ENCODE assay signal across 17 cellular contexts in genomic region chr1:66679140-66679539, GRCh38.
DNase-seq lines count a peak whose midpoint lies in the region; ATAC-seq and TF ChIP-seq lines count a peak whose summit lies in the region.
"Had no signal": no experiment of that assay in that cellular context is flagged by ENCODE, and none has a peak within 500 bp of the region (broad histone marks: within the 10 kb centered on the region; RNA-seq: fewer than 3 reads in every experiment).

No MANE protein-coding gene starts in this region.

- no peaks in the 10 kb centered on the region for H4K20me1 ChIP-seq in osteoblast (ENCODE audit: insufficient read depth, low read length)

- no peak overlapping the region for H2AFZ ChIP-seq in osteoblast (ENCODE audit: low read length)

- H3K9me3 ChIP-seq in heart right ventricle (no peaks in the 10 kb centered on the region), right atrium auricular region (no peaks in the 10 kb centered on the region), osteoblast (ENCODE audit: low read depth, low read length) (no peaks in the 10 kb centered on the region), tibial artery (no peaks in the 10 kb centered on the region), esophagus muscularis mucosa (no peaks in the 10 kb centered on the region)
- H3K9me3 ChIP-seq: HAP-1 had no signal

- TF ChIP-seq POLR2A in esophagus muscularis mucosa (IDR thresholded peaks at IDR 0.05; ENCODE audit: low read depth) = no peak

- in situ Hi-C loops in brain microvascular endothelial cell (cut with HindIII; ENCODE audit: low pct_ligation_motif_present, low sequenced_read_pairs) = no loop called here

- DNase-seq in heart right ventricle = peak in 1 of 2 donors; percentile 11
- DNase-seq in right atrium auricular region (ENCODE audit: low spot score) = no peak
- peak; percentile 45 for DNase-seq in brain microvascular endothelial cell
- no peak for DNase-seq in osteoblast (ENCODE audit: insufficient read length, low spot score, missing footprints)
- no peak for DNase-seq in tibial artery
- no peak for DNase-seq in HUDEP-2 (lab: John Stamatoyannopoulos, UW; ENCODE audit: unreplicated experiment in 76 of 76)
- no peak for DNase-seq in esophagus muscularis mucosa (ENCODE audit: extremely low spot score)
- DNase-seq: 8988T; AML-193; CD4-positive, alpha-beta memory T cell; COR-L47; DND-41; GDM1 had no signal

- TF ChIP-seq EP300 in esophagus muscularis mucosa (IDR thresholded peaks at IDR 0.05) = no peak

- H3K4me2 ChIP-seq in osteoblast (ENCODE audit: insufficient read depth, low read length) = no peak overlapping the region

- no peak for TF ChIP-seq CTCF in heart right ventricle (IDR thresholded peaks at IDR 0.05)
- TF ChIP-seq CTCF in right atrium auricular region (IDR thresholded peaks at IDR 0.05) = no peak
- TF ChIP-seq CTCF in brain microvascular endothelial cell (IDR thresholded peaks at IDR 0.05; ENCODE audit: low read depth, low read length, missing control alignments) = no peak
- no peak for TF ChIP-seq CTCF in osteoblast (IDR thresholded peaks at IDR 0.05; ENCODE audit: extremely low read depth, low read depth, low read length)
- TF ChIP-seq CTCF in tibial artery (IDR thresholded peaks at IDR 0.05) = no peak
- no peak for TF ChIP-seq CTCF in esophagus muscularis mucosa (IDR thresholded peaks at IDR 0.05)

- H3K27me3 ChIP-seq in heart right ventricle = no peaks in the 10 kb centered on the region
- H3K27me3 ChIP-seq in right atrium auricular region = no peaks in the 10 kb centered on the region
- no peaks in the 10 kb centered on the region for H3K27me3 ChIP-seq in brain microvascular endothelial cell (replicated peaks)
- no peaks in the 10 kb centered on the region for H3K27me3 ChIP-seq in osteoblast (ENCODE audit: insufficient read depth, low read length)
- H3K27me3 ChIP-seq in tibial artery = no peaks in the 10 kb centered on the region
- no peaks in the 10 kb centered on the region for H3K27me3 ChIP-seq in esophagus muscularis mucosa

- H3K27ac ChIP-seq in heart right ventricle (peak overlapping the region in 6 of 10 donors; percentile 20 to 87 (median 78)), right atrium auricular region (no peak overlapping the region), brain microvascular endothelial cell (peak overlapping the region; percentile 96), osteoblast (ENCODE audit: low read depth, low read length) (peak overlapping the region; percentile 1), tibial artery (peak overlapping the region; percentile 73 to 75), esophagus muscularis mucosa (replicated peaks in 1 of 4) (no peak overlapping the region)
- H3K27ac ChIP-seq: C4-2B had no signal

- WGBS in heart right ventricle, 2 donors = 57 to 66% methylated on average over 5 of the region's 5 CpGs
- WGBS in esophagus muscularis mucosa = 75% methylated on average over 5 of the region's 5 CpGs

- H3K79me2 ChIP-seq in osteoblast (ENCODE audit: insufficient read depth, low read length) = no peaks in the 10 kb centered on the region

- intact Hi-C loops in heart right ventricle (cut with DNase I) (loop anchor here in 1 of 10 donors (10.0 kb wide), 1 partner anchor 144 kb away; the partner anchor contains the start of gene SGIP1), tibial artery (cut with DNase I; ENCODE audit: low total_unique reads) (loop anchor here (10.0 kb wide), 1 partner anchor 144 kb away; the partner anchor contains the start of gene SGIP1), esophagus muscularis mucosa (cut with DNase I) (no loop called here)

- peak in 3 of 8 donors; percentile 41 to 78 (median 54) for ATAC-seq in heart right ventricle
- ATAC-seq in GM21390 (IDR thresholded peaks at IDR 0.05; ENCODE audit: unreplicated experiment) = no peak
- ATAC-seq: HepG2 had no signal

- H3K4me3 ChIP-seq in heart right ventricle (no peak overlapping the region), right atrium auricular region (no peak overlapping the region), brain microvascular endothelial cell (ENCODE audit: low read depth, low read length) (no peak overlapping the region), osteoblast (ENCODE audit: insufficient read depth, low read length) (no peak overlapping the region), tibial artery (no peak overlapping the region), esophagus muscularis mucosa (no peak overlapping the region)
- H3K4me3 ChIP-seq: HAP-1 had no signal

- H3K36me3 ChIP-seq in heart right ventricle = peaks cover 0 to 15% (median 0%) of the 10 kb centered on the region in 9 donors
- H3K36me3 ChIP-seq in right atrium auricular region = no peaks in the 10 kb centered on the region
- no peaks in the 10 kb centered on the region for H3K36me3 ChIP-seq in brain microvascular endothelial cell (replicated peaks)
- H3K36me3 ChIP-seq in osteoblast (ENCODE audit: insufficient read depth, low read length) = no peaks in the 10 kb centered on the region
- H3K36me3 ChIP-seq in tibial artery = no peaks in the 10 kb centered on the region
- H3K36me3 ChIP-seq in esophagus muscularis mucosa = peaks cover 0 to 12% (median 4%) of the 10 kb centered on the region in 4 donors
- H3K36me3 ChIP-seq: HAP-1 had no signal

- H3K4me1 ChIP-seq in heart right ventricle = peaks cover 0 to 51% (median 9%) of the 10 kb centered on the region in 9 donors
- H3K4me1 ChIP-seq in right atrium auricular region = peaks cover 0 to 16% of the 10 kb centered on the region in 2 donors
- peaks cover 28% of the 10 kb centered on the region for H3K4me1 ChIP-seq in osteoblast (ENCODE audit: insufficient read depth, low read length)
- H3K4me1 ChIP-seq in tibial artery = peaks cover 3 to 69% (median 37%) of the 10 kb centered on the region in 4 donors
- H3K4me1 ChIP-seq in esophagus muscularis mucosa = peaks cover 0 to 11% (median 0%) of the 10 kb centered on the region in 4 donors

Comparison
In these comparisons a context has a peak if more than half of its experiments do, and no peak if none do; other contexts are left out.
1. H3K27ac ChIP-seq: peak in heart right ventricle (6 of 10), brain microvascular endothelial cell (single experiment), osteoblast (single experiment) and tibial artery (2 of 2); none in right atrium auricular region (0 of 2) and esophagus muscularis mucosa (0 of 4).